ENCODE assay signal across 16 cellular contexts in the genomic region with DNA sequence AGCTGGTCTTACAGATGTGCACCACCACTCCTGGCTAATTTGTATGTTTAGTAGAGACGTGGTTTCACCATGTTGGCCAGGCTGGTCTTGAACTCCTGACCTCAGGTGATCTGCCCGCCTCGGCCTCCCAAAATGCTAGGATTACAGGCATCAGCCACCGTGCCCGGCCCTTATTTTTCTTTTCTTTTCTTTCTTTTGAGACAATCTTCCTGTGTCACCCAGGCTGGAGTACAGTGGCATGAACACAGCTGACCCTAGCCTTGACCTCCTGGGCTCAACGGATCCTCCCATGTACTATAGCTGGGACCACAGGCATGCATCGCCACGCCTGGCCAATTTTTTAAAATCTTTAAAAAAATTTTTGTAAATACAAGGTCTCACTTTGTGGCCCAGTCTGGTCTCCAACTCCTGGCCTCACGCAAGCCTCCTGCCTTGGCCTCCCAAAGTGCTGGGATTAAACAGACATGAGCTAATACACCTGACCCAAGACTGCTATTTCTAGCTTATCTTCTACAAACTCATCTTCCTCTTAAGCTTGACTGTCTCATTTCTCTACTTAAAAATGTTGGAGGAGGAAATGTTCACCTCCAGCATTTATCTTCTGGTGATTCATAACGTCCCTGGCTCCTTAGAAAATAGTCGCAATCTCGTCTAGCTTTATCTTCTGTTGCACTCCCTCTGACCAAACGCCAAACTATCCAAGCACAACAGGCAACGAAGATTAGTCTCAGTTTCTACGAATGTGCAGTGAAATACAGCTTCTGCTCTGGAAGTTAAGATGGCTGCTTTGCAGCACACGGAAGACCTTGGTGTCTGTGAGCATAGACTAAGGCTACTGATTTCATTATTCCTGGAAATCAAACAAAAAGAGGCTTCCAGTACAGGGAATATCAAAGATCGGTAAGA.
"Had no signal": no experiment of that assay in that cellular context is flagged by ENCODE, and none has a peak within 500 bp of the region (broad histone marks: within the 10 kb centered on the region; RNA-seq: fewer than 3 reads in every experiment).

No MANE protein-coding gene starts in this region.

- H3K27ac Mint-ChIP-seq: activated naive CD8-positive, alpha-beta T cell treated with anti-CD3 and anti-CD28 coated beads, Interleukin-2, amount 10 ng/mL, durations not matched to agents 7 days and 5 days; naive thymus-derived CD4-positive, alpha-beta T cell; progenitor cell of endocrine pancreas; stimulated activated naive CD8-positive, alpha-beta T cell treated with anti-CD3 and anti-CD28 coated beads, Interleukin-15, amount 100 ng/mL, for 72 hours; T-helper 17 cell had no signal

- H3K9me3 Mint-ChIP-seq: activated naive CD8-positive, alpha-beta T cell treated with anti-CD3 and anti-CD28 coated beads, Interleukin-2, amount 10 ng/mL, durations not matched to agents 7 days and 5 days; naive thymus-derived CD4-positive, alpha-beta T cell; stimulated activated naive CD8-positive, alpha-beta T cell treated with anti-CD3 and anti-CD28 coated beads, Interleukin-15, amount 100 ng/mL, for 72 hours had no signal

- FAIRE-seq: bronchial epithelial cell, islet of Langerhans, TTC549 had no signal

- H3K27ac ChIP-seq: neutrophil had no signal

- H3K4me1 Mint-ChIP-seq: activated naive CD8-positive, alpha-beta T cell treated with anti-CD3 and anti-CD28 coated beads, Interleukin-2, amount 10 ng/mL, durations not matched to agents 7 days and 5 days; naive thymus-derived CD4-positive, alpha-beta T cell; stimulated activated naive CD8-positive, alpha-beta T cell treated with anti-CD3 and anti-CD28 coated beads, Interleukin-15, amount 100 ng/mL, for 72 hours had no signal

- H3K27me3 Mint-ChIP-seq: progenitor cell of endocrine pancreas; stimulated activated naive CD8-positive, alpha-beta T cell treated with anti-CD3 and anti-CD28 coated beads, Interleukin-15, amount 100 ng/mL, for 72 hours; T-helper 17 cell had no signal

- H3K4me3 Mint-ChIP-seq: activated naive CD8-positive, alpha-beta T cell treated with anti-CD3 and anti-CD28 coated beads, Interleukin-2, amount 10 ng/mL, durations not matched to agents 7 days and 5 days; naive thymus-derived CD4-positive, alpha-beta T cell; stimulated activated naive CD8-positive, alpha-beta T cell treated with anti-CD3 and anti-CD28 coated beads, Interleukin-15, amount 100 ng/mL, for 72 hours; T-helper 17 cell had no signal

- DNase-seq: activated CD4-positive, alpha-beta T cell treated with anti-CD3 and anti-CD28 coated beads, Interleukin-2, amount 50 U/mL, for 1 hour; activated CD8-positive, alpha-beta memory T cell treated with anti-CD3 and anti-CD28 coated beads for 24 hours; activated naive CD8-positive, alpha-beta T cell treated with anti-CD3 and anti-CD28 coated beads, Interleukin-2, amount 10 ng/mL, durations not matched to agents 7 days and 5 days; aorta; dermis blood vessel endothelial cell; naive thymus-derived CD4-positive, alpha-beta T cell; right cardiac atrium; stimulated activated naive CD8-positive, alpha-beta T cell treated with anti-CD3 and anti-CD28 coated beads, Interleukin-15, amount 100 ng/mL, for 72 hours; T-helper 17 cell; upper lobe of left lung had no signal

- H3K36me3 Mint-ChIP-seq: activated naive CD8-positive, alpha-beta T cell treated with anti-CD3 and anti-CD28 coated beads, Interleukin-2, amount 10 ng/mL, durations not matched to agents 7 days and 5 days; naive thymus-derived CD4-positive, alpha-beta T cell had no signal

- H3K4me3 ChIP-seq: upper lobe of left lung had no signal

- ATAC-seq: left lobe of liver; naive thymus-derived CD4-positive, alpha-beta T cell; stimulated activated naive CD8-positive, alpha-beta T cell treated with anti-CD3 and anti-CD28 coated beads, Interleukin-15, amount 100 ng/mL, for 72 hours; T-helper 17 cell had no signal

- H3K36me3 ChIP-seq: neutrophil, upper lobe of left lung had no signal

- H3K9me3 ChIP-seq: neutrophil, upper lobe of left lung had no signal

- H3K27me3 ChIP-seq: neutrophil, upper lobe of left lung had no signal
